Comparison of ENCODE assay signal across 8 cellular contexts in genomic region chr4:76212851-76213414, GRCh38. TPM values are rescaled to one million over a fixed set of nuclear protein-coding genes. Genes with fewer than 3 reads are reported as not detected.
DNase-seq lines count a peak whose midpoint lies in the region; ATAC-seq and TF ChIP-seq lines count a peak whose summit lies in the region.

No MANE protein-coding gene starts in this region.

- intact Hi-C loops in HCT116 (cut with micrococcal nuclease): no loop called here

- peaks cover 7% of the 10 kb centered on the region for H3K27me3 Mint-ChIP-seq in stimulated activated naive CD8-positive, alpha-beta T cell treated with anti-CD3 and anti-CD28 coated beads, Interleukin-15, amount 100 ng/mL, for 72 hours

- TF ChIP-seq POLR2A in HCT116 (IDR thresholded peaks at IDR 0.05; ENCODE audit: borderline replicate concordance, extremely low read depth, insufficient read depth, insufficient read length): no peak

- no peak for TF ChIP-seq CTCF in AG10803 (conservative IDR thresholded peaks at IDR 0.05; ENCODE audit: low read length)
- no peak for TF ChIP-seq CTCF in HCT116 (IDR thresholded peaks at IDR 0.05 in 2 of 3, conservative IDR thresholded peaks at IDR 0.05 in 1 of 3; ENCODE audit: borderline replicate concordance in 1 of 3, insufficient read depth in 1 of 3, low read depth in 2 of 3, low read length in 2 of 3)
- no peak for TF ChIP-seq CTCF in lung (IDR thresholded peaks at IDR 0.05; ENCODE audit: control extremely low read depth, extremely low read depth)

- H3K9me3 Mint-ChIP-seq in stimulated activated naive CD8-positive, alpha-beta T cell treated with anti-CD3 and anti-CD28 coated beads, Interleukin-15, amount 100 ng/mL, for 72 hours: no peaks in the 10 kb centered on the region

- H3K4me3 Mint-ChIP-seq in stimulated activated naive CD8-positive, alpha-beta T cell treated with anti-CD3 and anti-CD28 coated beads, Interleukin-15, amount 100 ng/mL, for 72 hours: peak overlapping the region; percentile 76 to 92

- H4K20me1 ChIP-seq in HCT116 (ENCODE audit: insufficient read depth): no peaks in the 10 kb centered on the region

- H3K4me1 ChIP-seq in HCT116 (ENCODE audit: control insufficient read depth in 1 of 2, insufficient read depth in 2 of 2, low read length in 2 of 2): peaks cover 18 to 35% of the 10 kb centered on the region in 2 experiments; a peak in 3 of 4 replicates
- H3K4me1 ChIP-seq in lung (ENCODE audit: control insufficient read depth in 2 of 2, insufficient read depth in 2 of 2, low read length in 2 of 2): peaks cover 13 to 42% of the 10 kb centered on the region in 2 donors

- RAD21 ChIA-PET in HCT116 (lab: Charles Lee; ENCODE audit: low non-redundant PET in 1 of 2, low total read pairs in 2 of 2, uncharacterized antibody in 2 of 2, unreplicated experiment in 2 of 2): no interaction called here

- H3K27me3 ChIP-seq in HCT116 (ENCODE audit: insufficient read depth, low read length): no peaks in the 10 kb centered on the region
- H3K27me3 ChIP-seq in lung (ENCODE audit: control insufficient read depth, insufficient read depth): no peaks in the 10 kb centered on the region

- H3K9me3 ChIP-seq in HCT116 (ENCODE audit: control insufficient read depth in 1 of 2, insufficient read depth in 1 of 2, low read depth in 1 of 2, low read length in 2 of 2): no peaks in the 10 kb centered on the region
- H3K9me3 ChIP-seq in lung (ENCODE audit: control insufficient read depth in 2 of 2, insufficient read depth in 1 of 2, low read length in 1 of 2): no peaks in the 10 kb centered on the region

- ATAC-seq in HCT116: no peak
- ATAC-seq in lung (ENCODE audit: insufficient read depth, low FRiP score): no peak
- ATAC-seq in stimulated activated naive CD8-positive, alpha-beta T cell treated with anti-CD3 and anti-CD28 coated beads, Interleukin-15, amount 100 ng/mL, for 72 hours: peak; percentile 28
- ATAC-seq in GM19395 (IDR thresholded peaks at IDR 0.05; ENCODE audit: unreplicated experiment): no peak

- H3K27ac ChIP-seq in HCT116 (ENCODE audit: low read depth, low read length) (peak overlapping the region; percentile 84), cingulate gyrus (ENCODE audit: low read depth, low read length) (peak overlapping the region; percentile 93), lung (ENCODE audit: low read depth in 1 of 2, low read length in 1 of 2) (peak overlapping the region; percentile 87 to 91)

- peak; percentile 9 for DNase-seq in AG10803 (ENCODE audit: low read depth)
- no peak for DNase-seq in HCT116 (ENCODE audit: low read depth, low spot score)
- DNase-seq in T-helper 9 cell: peak; percentile 30
- DNase-seq in lung (ENCODE audit: low spot score): no peak
- peak; percentile 47 to 50 for DNase-seq in stimulated activated naive CD8-positive, alpha-beta T cell treated with anti-CD3 and anti-CD28 coated beads, Interleukin-15, amount 100 ng/mL, for 72 hours
- DNase-seq in DMS 273 (lab: John Stamatoyannopoulos, UW; ENCODE audit: unreplicated experiment): no peak

- no TSS peak for BruUV-seq in HCT116 (replicated peaks; lab: Mats Ljungman, UMichigan)

- POLR2A ChIA-PET in HCT116 (lab: Charles Lee): no interaction called here

- H3K36me3 ChIP-seq in HCT116 (ENCODE audit: control insufficient read depth in 1 of 2, insufficient read depth in 2 of 2, low read length in 2 of 2) (no peaks in the 10 kb centered on the region), lung (ENCODE audit: control insufficient read depth in 2 of 2, insufficient read depth in 2 of 2, low read length in 2 of 2) (no peaks in the 10 kb centered on the region)

- peak overlapping the region; percentile 85 for H3K4me3 ChIP-seq in AG10803 (ENCODE audit: low read length)
- H3K4me3 ChIP-seq in HCT116 (replicated peaks in 1 of 2; ENCODE audit: low read depth in 1 of 2, low read length in 2 of 2): peak overlapping the region; percentile 67 to 77
- peak overlapping the region; percentile 72 for H3K4me3 ChIP-seq in lung

- H3K79me2 ChIP-seq in HCT116 (ENCODE audit: insufficient read depth, low read length): peaks cover 48% of the 10 kb centered on the region

- CTCF ChIA-PET in HCT116 (lab: Charles Lee): no interaction called here

- H3K9me2 ChIP-seq in HCT116 (ENCODE audit: insufficient read depth): no peaks in the 10 kb centered on the region

- H2AFZ ChIP-seq in HCT116 (ENCODE audit: low read depth, low read length, poor library complexity, severe bottlenecking): no peak overlapping the region

- H3K4me2 ChIP-seq in HCT116 (ENCODE audit: low read length): peak overlapping the region; percentile 99

- H3K9ac ChIP-seq in HCT116 (ENCODE audit: low read length): peak overlapping the region; percentile 79

- H3K4me1 Mint-ChIP-seq in stimulated activated naive CD8-positive, alpha-beta T cell treated with anti-CD3 and anti-CD28 coated beads, Interleukin-15, amount 100 ng/mL, for 72 hours: peaks cover 66% of the 10 kb centered on the region

- no peak for TF ChIP-seq RAD21 in HCT116 (IDR thresholded peaks at IDR 0.05; ENCODE audit: low read depth)

- peak overlapping the region; percentile 37 to 94 for H3K27ac Mint-ChIP-seq in stimulated activated naive CD8-positive, alpha-beta T cell treated with anti-CD3 and anti-CD28 coated beads, Interleukin-15, amount 100 ng/mL, for 72 hours

- 1 to 2% methylated on average over 14 of the region's 14 CpGs for WGBS in lung, 2 donors

TF ChIP-seq in HCT116, 20 proteins besides CTCF, POLR2A, EP300 and RAD21:
- TF ChIP-seq EGR1 (IDR thresholded peaks at IDR 0.05; ENCODE audit: low read depth): no peak
- peak; percentile 54 for TF ChIP-seq TCF7L2 (IDR thresholded peaks at IDR 0.05; ENCODE audit: borderline replicate concordance, extremely low read depth, insufficient read depth, insufficient read length)

RNA-seq across cellular contexts. Expression of gene SCARB2, which starts 0.7 kb away (rescaled TPM):
- total RNA-seq in HCT116 (2021; ENCODE audit: unreplicated experiment) (51.3 TPM), lung (100 to 1,000 TPM; 195 to 360 TPM)
- polyA plus RNA-seq in HCT116 (2012): 40.8 and 44.0 TPM in 2 replicates
- polyA plus RNA-seq in lung: 100 to 1,000 TPM; 104 to 105 TPM

RNA-seq across cellular contexts. Expression of gene FAM47E, which starts 38.6 kb away (rescaled TPM):
- total RNA-seq in HCT116 (2021; ENCODE audit: unreplicated experiment) (0.91 TPM), lung (10 to 100 TPM in 1 of 2 donors, 1 to 10 TPM in 1; 6.3 to 10.7 TPM)
- 0.54 and 0.65 TPM in 2 replicates for polyA plus RNA-seq in HCT116 (2012)
- 1 to 10 TPM; 4.4 to 7.6 TPM for polyA plus RNA-seq in lung

Comparison
In these comparisons a context has a peak if more than half of its experiments do, and no peak if none do; other contexts are left out.
1. DNase-seq: peak in AG10803 (single experiment), T-helper 9 cell (single experiment) and stimulated activated naive CD8-positive, alpha-beta T cell treated with anti-CD3 and anti-CD28 coated beads, Interleukin-15, amount 100 ng/mL, for 72 hours (2 of 2); none in HCT116 (single experiment), lung (single experiment) and DMS 273 (single experiment).
2. Peak in every context shown above with its lines, with median percentiles within 50 percentile points of each other: H3K4me3 ChIP-seq and H3K27ac ChIP-seq.